Comparison of ENCODE assay signal across 11 cellular contexts in genomic region chr12:53062011-53062961, GRCh38. TPM values are rescaled to one million over a fixed set of nuclear protein-coding genes. Genes with fewer than 3 reads are reported as not detected.
DNase-seq lines count a peak whose midpoint lies in the region; ATAC-seq and TF ChIP-seq lines count a peak whose summit lies in the region.
"Had no signal": no experiment of that assay in that cellular context is flagged by ENCODE, and none has a peak within 500 bp of the region (broad histone marks: within the 10 kb centered on the region; RNA-seq: fewer than 3 reads in every experiment).

No MANE protein-coding gene starts in this region.

- H3K36me3 ChIP-seq in muscle layer of duodenum (ENCODE audit: control insufficient read depth in 1 of 2, insufficient read depth in 2 of 2, low read length in 2 of 2) (peaks cover 27 to 46% of the 10 kb centered on the region in 2 donors), tibial nerve (peaks cover 6 to 94% (median 10%) of the 10 kb centered on the region in 3 donors)

- TF ChIP-seq POLR2A in tibial nerve (IDR thresholded peaks at IDR 0.05): no peak

- H3K27ac ChIP-seq in dorsolateral prefrontal cortex (peak overlapping the region in 52 of 59 donors; percentile 12 to 100 (median 62)), muscle layer of duodenum (ENCODE audit: low read length) (peak overlapping the region; percentile 9), tibial nerve (peak overlapping the region; percentile 32 to 100 (median 74))
- H3K27ac ChIP-seq: hepatocyte had no signal

- no peak for ATAC-seq in GM18502 (IDR thresholded peaks at IDR 0.05; ENCODE audit: poor library complexity, unreplicated experiment)
- no peak for ATAC-seq in HG03520 (IDR thresholded peaks at IDR 0.05; ENCODE audit: unreplicated experiment)
- ATAC-seq: effector memory CD8-positive, alpha-beta T cell had no signal

- 63 to 72% methylated on average over 20 of the region's 20 CpGs for whole genome bisulfite sequencing in tibial nerve, 2 donors

- DNase-seq in activated effector memory CD4-positive, alpha-beta T cell treated with anti-CD3 and anti-CD28 coated beads, Interleukin-2, amount 50 U/mL, for 16 hours: peak; percentile 53
- DNase-seq in activated effector memory CD4-positive, alpha-beta T cell treated with Interleukin-2 at 50 U/mL for 16 hours: no peak
- peak in 2 of 10 donors; percentile 17 to 34 for DNase-seq in dorsolateral prefrontal cortex
- DNase-seq in tibial nerve (ENCODE audit: low spot score in 2 of 2): peak in 1 of 2 donors; percentile 14
- DNase-seq in GM03348 (ENCODE audit: low spot score): no peak
- DNase-seq: effector memory CD8-positive, alpha-beta T cell had no signal

- H3K27me3 ChIP-seq in dorsolateral prefrontal cortex (no peaks in the 10 kb centered on the region), muscle layer of duodenum (ENCODE audit: low read depth, low read length) (no peaks in the 10 kb centered on the region), tibial nerve (no peaks in the 10 kb centered on the region)
- H3K27me3 ChIP-seq: hepatocyte had no signal

- no peak for TF ChIP-seq CTCF in dorsolateral prefrontal cortex (IDR thresholded peaks at IDR 0.05 in 54 of 56, conservative IDR thresholded peaks at IDR 0.05 in 2 of 56; ENCODE audit: low read depth in 1 of 56, partially characterized antibody in 56 of 56)
- TF ChIP-seq CTCF in tibial nerve (IDR thresholded peaks at IDR 0.05): no peak

- no peaks in the 10 kb centered on the region for H3K9me3 ChIP-seq in muscle layer of duodenum (ENCODE audit: control insufficient read depth in 1 of 2, low read length in 2 of 2)
- H3K9me3 ChIP-seq in tibial nerve: no peaks in the 10 kb centered on the region
- H3K9me3 ChIP-seq: mucosa of descending colon had no signal

- H3K4me3 ChIP-seq in dorsolateral prefrontal cortex (no peak overlapping the region), muscle layer of duodenum (ENCODE audit: low read depth in 1 of 2, low read length in 2 of 2) (no peak overlapping the region), tibial nerve (no peak overlapping the region)
- H3K4me3 ChIP-seq: hepatocyte, mucosa of descending colon had no signal

- no peak for TF ChIP-seq EP300 in tibial nerve (IDR thresholded peaks at IDR 0.05)

- H3K4me1 ChIP-seq in muscle layer of duodenum (ENCODE audit: control insufficient read depth in 1 of 2, insufficient read depth in 2 of 2, low read length in 2 of 2): peaks cover 10 to 57% of the 10 kb centered on the region in 2 donors
- H3K4me1 ChIP-seq in tibial nerve: peaks cover 0 to 100% (median 56%) of the 10 kb centered on the region in 4 donors

- intact Hi-C loops in dorsolateral prefrontal cortex (cut with DNase I): no loop called here

RNA-seq across cellular contexts. Expression of gene TNS2, which starts 12.4 kb away (rescaled TPM):
- 100 to 1,000 TPM in 57 of 120 experiments, 10 to 100 TPM in 63; 51.8 to 194 (median 96.4) TPM for total RNA-seq in dorsolateral prefrontal cortex
- 100 to 1,000 TPM; 411 to 653 (median 546) TPM for total RNA-seq in tibial nerve

RNA-seq across cellular contexts. Expression of gene SPRYD3, which starts 16.9 kb away (rescaled TPM):
- total RNA-seq in dorsolateral prefrontal cortex: 100 to 1,000 TPM in 119 of 120 experiments, 10 to 100 TPM in 1; 74.6 to 263 (median 181) TPM
- total RNA-seq in tibial nerve: 10 to 100 TPM; 51.8 to 57.0 (median 54.3) TPM

RNA-seq across cellular contexts. Expression of gene IGFBP6, which starts 35.2 kb away (rescaled TPM):
- total RNA-seq in dorsolateral prefrontal cortex: 10 to 100 TPM in 119 of 120 experiments, 1 to 10 TPM in 1; 9.9 to 54.8 (median 21.6) TPM
- total RNA-seq in tibial nerve: 1,000 to 10,000 TPM; 1,043 to 8,473 (median 5,787) TPM

RNA-seq across cellular contexts. Expression of gene SOAT2, which starts 41.0 kb away (rescaled TPM):
- total RNA-seq in dorsolateral prefrontal cortex (under 1 TPM in 4 of 120 experiments, not detected in 116; 0.20 to 0.47 (median 0.30) TPM), tibial nerve (1 to 10 TPM in 1 of 4 donors, under 1 TPM in 3; 0.30 to 2.9 (median 0.72) TPM)

RNA-seq across cellular contexts. Expression of gene EIF4B, which starts 56.0 kb away (rescaled TPM):
- total RNA-seq in dorsolateral prefrontal cortex (100 to 1,000 TPM; 207 to 375 (median 283) TPM), tibial nerve (100 to 1,000 TPM; 297 to 484 (median 401) TPM)

Comparison
In these comparisons a context has a peak if more than half of its experiments do, and no peak if none do; other contexts are left out.
1. H3K27ac ChIP-seq: peak in every context shown above with its lines; median percentile 74 in tibial nerve; 62 in dorsolateral prefrontal cortex; 9 in muscle layer of duodenum.
2. RNA of gene IGFBP6, which starts 35.2 kb away (total RNA-seq): 1,043 to 8,473 TPM in tibial nerve; 9.9 to 54.8 TPM in dorsolateral prefrontal cortex; every median in the first group is over 10 times any median in the second.